Comparison of ENCODE assay signal across 8 cellular contexts in genomic region chr7:73557108-73557396, GRCh38. TPM values are rescaled to one million over a fixed set of nuclear protein-coding genes. Genes with fewer than 3 reads are reported as not detected.
DNase-seq lines count a peak whose midpoint lies in the region; ATAC-seq and TF ChIP-seq lines count a peak whose summit lies in the region.

No MANE protein-coding gene starts in this region.

- intact Hi-C loops in CD14-positive monocyte (cut with micrococcal nuclease) = loop anchor here (2.0 to 10.0 kb wide), 4 partner anchors 22 to 48 kb away; partner anchors contain the start of genes BAZ1B (in 1 of the 2) and TBL2 (in 1 of the 2)
- intact Hi-C loops in activated CD4-positive, alpha-beta memory T cell treated with anti-CD3 and anti-CD28 coated beads for 36 hours (cut with micrococcal nuclease) = loop anchor here (1.0 to 2.0 kb wide), 2 partner anchors 21 to 34 kb away; partner anchors contain the start of genes BAZ1B and TBL2
- intact Hi-C loops in lower leg skin (cut with DNase I; ENCODE audit: low total_unique reads) = no loop called here

- H3K4me1 ChIP-seq in duodenal mucosa (ENCODE audit: control insufficient read depth in 1 of 2, insufficient read depth in 2 of 2, low read length in 2 of 2) = peaks cover 5 to 29% of the 10 kb centered on the region in 2 donors

- peaks cover 20 to 35% of the 10 kb centered on the region in 2 donors for H3K36me3 Mint-ChIP-seq in CD14-positive monocyte
- peaks cover 5% of the 10 kb centered on the region for H3K36me3 Mint-ChIP-seq in activated CD4-positive, alpha-beta memory T cell treated with anti-CD3 and anti-CD28 coated beads for 36 hours

- 0% methylated on average over 4 to 7 of the region's 36 CpGs for WGBS in lower leg skin, 2 donors

- H3K4me3 Mint-ChIP-seq in CD14-positive monocyte = peak overlapping the region; percentile 86 to 92
- H3K4me3 Mint-ChIP-seq in activated CD4-positive, alpha-beta memory T cell treated with anti-CD3 and anti-CD28 coated beads for 36 hours = peak overlapping the region; percentile 79

- no peaks in the 10 kb centered on the region for H3K9me3 ChIP-seq in duodenal mucosa (ENCODE audit: control insufficient read depth in 1 of 2, low read length in 2 of 2)

- DNase-seq in CD14-positive monocyte (ENCODE audit: low spot score) (peak; percentile 93), NCI-H748 treated with DMSO at 0.1 percent for 48 hours (lab: John Stamatoyannopoulos, UW) (peak; percentile 89), lower leg skin (ENCODE audit: low spot score in 2 of 2) (peak; percentile 87 to 98)
- DNase-seq in activated CD4-positive, alpha-beta memory T cell treated with anti-CD3 and anti-CD28 coated beads for 36 hours = peak; percentile 95
- DNase-seq in stimulated activated CD4-positive, alpha-beta T cell treated with anti-CD3 and anti-CD28 coated beads, Interleukin-4, amount 100 ng/mL, for 4 hours = peak; percentile 89

- peaks cover 3 to 18% of the 10 kb centered on the region in 2 donors for H3K36me3 ChIP-seq in duodenal mucosa (ENCODE audit: control insufficient read depth in 1 of 2, insufficient read depth in 2 of 2, low read length in 2 of 2)

- TF ChIP-seq POLR2A in lower leg skin (IDR thresholded peaks at IDR 0.05) = no peak

- ATAC-seq in GM19452 (IDR thresholded peaks at IDR 0.05; ENCODE audit: unreplicated experiment) = peak; percentile 88
- peak; percentile 85 for ATAC-seq in HG03571 (IDR thresholded peaks at IDR 0.05; ENCODE audit: unreplicated experiment)

- peak overlapping the region; percentile 93 to 98 (median 96) for H3K27ac Mint-ChIP-seq in CD14-positive monocyte
- peak overlapping the region; percentile 91 for H3K27ac Mint-ChIP-seq in activated CD4-positive, alpha-beta memory T cell treated with anti-CD3 and anti-CD28 coated beads for 36 hours

- H3K4me1 Mint-ChIP-seq in CD14-positive monocyte = peaks cover 34% of the 10 kb centered on the region
- H3K4me1 Mint-ChIP-seq in activated CD4-positive, alpha-beta memory T cell treated with anti-CD3 and anti-CD28 coated beads for 36 hours (ENCODE audit: low read depth) = peaks cover 34% of the 10 kb centered on the region

- H3K9ac ChIP-seq in duodenal mucosa (ENCODE audit: low read depth in 1 of 2, low read length in 2 of 2) = peak overlapping the region; percentile 88 to 94

- H3K27ac ChIP-seq in duodenal mucosa (ENCODE audit: low read depth, low read length) = peak overlapping the region; percentile 100

- no peak for TF ChIP-seq CTCF in CD14-positive monocyte (IDR thresholded peaks at IDR 0.05)
- TF ChIP-seq CTCF in lower leg skin (IDR thresholded peaks at IDR 0.05) = no peak

- peak overlapping the region; percentile 89 to 97 for H3K4me3 ChIP-seq in duodenal mucosa (ENCODE audit: low read depth in 1 of 2, low read length in 2 of 2)
- H3K4me3 ChIP-seq in lower leg skin (ENCODE audit: low read depth, poor library complexity, severe bottlenecking) = peak overlapping the region; percentile 92

- peaks cover 1 to 7% (median 5%) of the 10 kb centered on the region in 3 donors for H3K27me3 Mint-ChIP-seq in CD14-positive monocyte (ENCODE audit: low read depth in 3 of 3)
- peaks cover 2% of the 10 kb centered on the region for H3K27me3 Mint-ChIP-seq in activated CD4-positive, alpha-beta memory T cell treated with anti-CD3 and anti-CD28 coated beads for 36 hours

- CTCF ChIA-PET in activated CD4-positive, alpha-beta memory T cell treated with anti-CD3 and anti-CD28 coated beads for 36 hours (lab: Charles Lee) = interaction anchor here (0.7 to 1.0 kb wide), 3 partner anchors 37 to 178 kb away, joined by 3 to 4 read pairs (median 4); no protein-coding TSS in a partner anchor

- H3K27me3 ChIP-seq in duodenal mucosa (ENCODE audit: control insufficient read depth in 1 of 2, insufficient read depth in 2 of 2, low read length in 2 of 2) = no peaks in the 10 kb centered on the region

- POLR2A ChIA-PET in activated CD4-positive, alpha-beta memory T cell treated with anti-CD3 and anti-CD28 coated beads for 36 hours (lab: Charles Lee) = interaction anchor here (1.2 to 4.1 kb wide), 6 partner anchors 9 to 38 kb away, joined by 3 to 32 read pairs (median 6); partner anchors contain the start of genes BAZ1B and TBL2

- H3K9me3 Mint-ChIP-seq in CD14-positive monocyte = peaks cover 0 to 2% (median 0%) of the 10 kb centered on the region in 7 donors
- H3K9me3 Mint-ChIP-seq in activated CD4-positive, alpha-beta memory T cell treated with anti-CD3 and anti-CD28 coated beads for 36 hours = no peaks in the 10 kb centered on the region

RNA-seq across cellular contexts. Expression of gene BCL7B, which starts 0.4 kb away (rescaled TPM):
- 10 to 100 TPM; 68.7 to 73.8 TPM for polyA plus RNA-seq in CD14-positive monocyte
- 10 to 100 TPM; 48.0 to 50.3 TPM for total RNA-seq in activated CD4-positive, alpha-beta memory T cell treated with anti-CD3 and anti-CD28 coated beads for 36 hours
- 10 to 100 TPM; 31.8 to 66.2 (median 47.7) TPM for total RNA-seq in lower leg skin

RNA-seq across cellular contexts. Expression of gene TBL2, which starts 21.3 kb away (rescaled TPM):
- 10 to 100 TPM; 26.2 to 40.1 TPM for polyA plus RNA-seq in CD14-positive monocyte
- total RNA-seq in activated CD4-positive, alpha-beta memory T cell treated with anti-CD3 and anti-CD28 coated beads for 36 hours = 10 to 100 TPM; 23.0 to 25.3 TPM
- total RNA-seq in lower leg skin = 10 to 100 TPM; 32.2 to 52.1 (median 40.3) TPM

RNA-seq across cellular contexts. Expression of gene BAZ1B, which starts 35.0 kb away (rescaled TPM):
- polyA plus RNA-seq in CD14-positive monocyte = 1 to 10 TPM; 2.5 to 5.0 TPM
- total RNA-seq in activated CD4-positive, alpha-beta memory T cell treated with anti-CD3 and anti-CD28 coated beads for 36 hours = 10 to 100 TPM; 82.3 to 83.8 TPM
- 10 to 100 TPM; 22.6 to 33.6 (median 28.8) TPM for total RNA-seq in lower leg skin

Comparison
In these comparisons a context has a peak if more than half of its experiments do, and no peak if none do; other contexts are left out.
1. Peak in every context shown above with its lines: DNase-seq, ATAC-seq, H3K4me3 ChIP-seq and H3K27ac ChIP-seq.